In the genomic region with DNA sequence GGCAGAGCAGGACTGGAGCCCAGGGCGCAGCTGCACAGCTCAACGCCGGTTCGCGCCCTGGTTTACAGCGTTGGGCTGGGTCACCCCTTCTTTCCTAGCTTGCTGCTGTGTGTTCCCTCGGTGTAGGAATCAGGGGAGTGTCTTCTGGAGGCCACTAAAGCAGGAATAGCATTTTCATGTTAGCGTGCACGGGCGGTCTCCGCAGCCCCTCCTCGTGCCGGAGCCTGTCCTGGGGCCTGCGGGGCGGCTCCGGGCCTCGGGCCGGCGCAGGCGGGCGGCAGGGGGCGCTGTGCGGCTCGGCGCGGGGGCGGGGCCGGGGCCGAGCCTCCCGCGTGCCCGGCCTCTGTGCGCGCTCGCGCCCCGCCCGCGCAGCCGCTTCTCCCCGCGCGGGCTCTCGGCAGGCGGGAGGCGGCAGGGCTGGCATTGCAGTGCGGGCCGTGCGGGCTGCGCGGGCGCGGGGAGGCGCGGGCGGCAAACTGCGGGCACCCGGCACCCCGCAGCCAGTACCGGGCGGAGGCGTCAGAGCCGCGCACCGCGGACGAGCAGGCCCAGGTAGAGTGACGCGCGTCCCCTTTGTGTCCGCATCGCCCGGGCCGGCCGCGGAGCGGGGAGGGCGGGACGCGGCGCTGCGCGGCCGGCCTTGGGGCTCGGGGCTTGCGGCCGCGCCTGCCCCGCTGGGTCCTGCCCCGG, we compare ENCODE assay signal across 8 cellular contexts. TPM values are rescaled to one million over a fixed set of nuclear protein-coding genes. Genes with fewer than 3 reads are reported as not detected.
DNase-seq lines count a peak whose midpoint lies in the region; ATAC-seq, FAIRE-seq and TF ChIP-seq lines count a peak whose summit lies in the region.

A gene with protein sequence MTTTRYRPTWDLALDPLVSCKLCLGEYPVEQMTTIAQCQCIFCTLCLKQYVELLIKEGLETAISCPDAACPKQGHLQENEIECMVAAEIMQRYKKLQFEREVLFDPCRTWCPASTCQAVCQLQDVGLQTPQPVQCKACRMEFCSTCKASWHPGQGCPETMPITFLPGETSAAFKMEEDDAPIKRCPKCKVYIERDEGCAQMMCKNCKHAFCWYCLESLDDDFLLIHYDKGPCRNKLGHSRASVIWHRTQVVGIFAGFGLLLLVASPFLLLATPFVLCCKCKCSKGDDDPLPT (plus strand): TSS at position 342 of the 690 bp plus-strand sequence. CDS start 79,515 bp downstream, outside the sequence.

- ATAC-seq in GM21390 (IDR thresholded peaks at IDR 0.05; ENCODE audit: unreplicated experiment) (peak; percentile 84), SK-N-SH treated with all-trans-retinoic acid at 6 μM for 48 hours (peak; percentile 65), heart left ventricle (peak; percentile 51 to 86 (median 74))
- peak; percentile 74 for ATAC-seq in activated naive CD8-positive, alpha-beta T cell treated with anti-CD3 and anti-CD28 coated beads, Interleukin-2, amount 10 ng/mL, durations not matched to agents 7 days and 5 days (ENCODE audit: low read depth)

- FAIRE-seq in D721Med (lab: Jason Lieb, UNC), result no peak

- peak; percentile 77 for DNase-seq in D721Med (ENCODE audit: insufficient read length, low spot score)
- DNase-seq in activated naive CD8-positive, alpha-beta T cell treated with anti-CD3 and anti-CD28 coated beads, Interleukin-2, amount 10 ng/mL, durations not matched to agents 7 days and 5 days, result peak; percentile 95
- DNase-seq in heart left ventricle, result peak; percentile 55 to 88 (median 70)
- peak; percentile 75 for DNase-seq in progenitor cell of endocrine pancreas (ENCODE audit: low spot score, unreplicated experiment)

- peaks cover 48% of the 10 kb centered on the region for H3K36me3 Mint-ChIP-seq in activated naive CD8-positive, alpha-beta T cell treated with anti-CD3 and anti-CD28 coated beads, Interleukin-2, amount 10 ng/mL, durations not matched to agents 7 days and 5 days
- peaks cover 3% of the 10 kb centered on the region for H3K36me3 Mint-ChIP-seq in progenitor cell of endocrine pancreas (ENCODE audit: insufficient read depth)

- H3K27me3 ChIP-seq in HUES64 (ENCODE audit: insufficient read depth, low read length), result peaks cover 19% of the 10 kb centered on the region
- H3K27me3 ChIP-seq in heart left ventricle, result no peaks in the 10 kb centered on the region

- 2% methylated on average over 90 of the region's 90 CpGs for WGBS in HUES64
- WGBS in heart left ventricle, 4 donors, result 4 to 9% (median 6%) methylated on average over 24 to 90 of the region's 90 CpGs
- 4% methylated on average over 89 of the region's 90 CpGs for WGBS in urinary bladder

- H3K4me1 ChIP-seq in HUES64 (ENCODE audit: insufficient read depth, low read length) (peaks cover 11% of the 10 kb centered on the region), heart left ventricle (peaks cover 13 to 43% (median 34%) of the 10 kb centered on the region in 12 donors), urinary bladder (ENCODE audit: insufficient read depth) (peaks cover 2% of the 10 kb centered on the region)

- peak within 1 kb of the TSS; percentile 81 for H3K9ac ChIP-seq in HUES64 (ENCODE audit: low read depth, low read length)

- intact Hi-C loops in heart left ventricle (cut with DNase I), result loop anchor here (1.0 to 10.0 kb wide), 10 partner anchors 48 to 125 kb away; no protein-coding TSS in a partner anchor

- peak within 1 kb of the TSS; percentile 88 for H3K4me3 Mint-ChIP-seq in activated naive CD8-positive, alpha-beta T cell treated with anti-CD3 and anti-CD28 coated beads, Interleukin-2, amount 10 ng/mL, durations not matched to agents 7 days and 5 days
- peak within 1 kb of the TSS; percentile 73 for H3K4me3 Mint-ChIP-seq in progenitor cell of endocrine pancreas (ENCODE audit: low read depth)

- H3K4me1 Mint-ChIP-seq in activated naive CD8-positive, alpha-beta T cell treated with anti-CD3 and anti-CD28 coated beads, Interleukin-2, amount 10 ng/mL, durations not matched to agents 7 days and 5 days, result peaks cover 67% of the 10 kb centered on the region
- H3K4me1 Mint-ChIP-seq in progenitor cell of endocrine pancreas (ENCODE audit: low read depth), result peaks cover 25% of the 10 kb centered on the region

- peak within 1 kb of the TSS; percentile 67 for H3K4me3 ChIP-seq in HUES64 (ENCODE audit: low read length)
- peak within 1 kb of the TSS; percentile 63 to 97 (median 76) for H3K4me3 ChIP-seq in heart left ventricle
- peak within 1 kb of the TSS; percentile 90 for H3K4me3 ChIP-seq in urinary bladder (ENCODE audit: low read depth, low read length)

- H3K9me3 ChIP-seq in HUES64 (ENCODE audit: insufficient read depth, low read depth, low read length), result no peaks in the 10 kb centered on the region
- no peaks in the 10 kb centered on the region for H3K9me3 ChIP-seq in heart left ventricle

- POLR2A ChIA-PET in activated naive CD8-positive, alpha-beta T cell treated with anti-CD3 and anti-CD28 coated beads, Interleukin-2, amount 10 ng/mL, durations not matched to agents 7 days and 5 days (lab: Charles Lee), result interaction anchor here (0.7 to 10.3 kb wide), 12 partner anchors 10 to 97 kb away, joined by 3 to 180 read pairs (median 9); a partner anchor contains a TSS

- no peak within 1 kb of the TSS for H3K27ac ChIP-seq in HUES64 (ENCODE audit: low read depth, low read length)
- H3K27ac ChIP-seq in heart left ventricle, result peak within 1 kb of the TSS; percentile 52 to 90 (median 74)
- H3K27ac ChIP-seq in urinary bladder (ENCODE audit: low read depth), result no peak within 1 kb of the TSS

- H3K27ac Mint-ChIP-seq in activated naive CD8-positive, alpha-beta T cell treated with anti-CD3 and anti-CD28 coated beads, Interleukin-2, amount 10 ng/mL, durations not matched to agents 7 days and 5 days, result peak within 1 kb of the TSS; percentile 91
- H3K27ac Mint-ChIP-seq in progenitor cell of endocrine pancreas, result peak within 1 kb of the TSS; percentile 74

- TF ChIP-seq CTCF in D721Med (IDR thresholded peaks at IDR 0.05; ENCODE audit: insufficient read depth, missing control alignments), result peak; percentile 40
- TF ChIP-seq CTCF in heart left ventricle (IDR thresholded peaks at IDR 0.05), result peak; percentile 27 to 64 (median 50)
- TF ChIP-seq CTCF in progenitor cell of endocrine pancreas (IDR thresholded peaks at IDR 0.05; ENCODE audit: unreplicated experiment), result peak; percentile 56

- H3K36me3 ChIP-seq in HUES64 (ENCODE audit: insufficient read depth, low read length) (no peaks in the 10 kb centered on the region), heart left ventricle (no peaks in the 10 kb centered on the region), urinary bladder (ENCODE audit: insufficient read depth) (no peaks in the 10 kb centered on the region)

- H3K27me3 Mint-ChIP-seq in activated naive CD8-positive, alpha-beta T cell treated with anti-CD3 and anti-CD28 coated beads, Interleukin-2, amount 10 ng/mL, durations not matched to agents 7 days and 5 days, result no peaks in the 10 kb centered on the region
- H3K27me3 Mint-ChIP-seq in progenitor cell of endocrine pancreas, result peaks cover 31% of the 10 kb centered on the region

- no peaks in the 10 kb centered on the region for H3K9me3 Mint-ChIP-seq in activated naive CD8-positive, alpha-beta T cell treated with anti-CD3 and anti-CD28 coated beads, Interleukin-2, amount 10 ng/mL, durations not matched to agents 7 days and 5 days
- no peaks in the 10 kb centered on the region for H3K9me3 Mint-ChIP-seq in progenitor cell of endocrine pancreas (ENCODE audit: low read depth)

- no peak for TF ChIP-seq POLR2A in heart left ventricle (IDR thresholded peaks at IDR 0.05)

TF ChIP-seq in SK-N-SH treated with all-trans-retinoic acid at 6 μM for 48 hours, 23 proteins besides CTCF, POLR2A, EP300 and RAD21:
- no peak for TF ChIP-seq TCF4 (CRISPR knock-in tag; IDR thresholded peaks at IDR 0.05; ENCODE audit: borderline replicate concordance)
- TF ChIP-seq RARB (CRISPR knock-in tag; IDR thresholded peaks at IDR 0.05), result no peak
- TF ChIP-seq CSDC2 (CRISPR knock-in tag; IDR thresholded peaks at IDR 0.05), result no peak
- no peak for TF ChIP-seq ESRRG (CRISPR knock-in tag; IDR thresholded peaks at IDR 0.05)
- peak; percentile 48; the same call in 1 of the 2 replicates for TF ChIP-seq ZFP3 (CRISPR knock-in tag; IDR thresholded peaks at IDR 0.05)
- TF ChIP-seq, protein P1, sequence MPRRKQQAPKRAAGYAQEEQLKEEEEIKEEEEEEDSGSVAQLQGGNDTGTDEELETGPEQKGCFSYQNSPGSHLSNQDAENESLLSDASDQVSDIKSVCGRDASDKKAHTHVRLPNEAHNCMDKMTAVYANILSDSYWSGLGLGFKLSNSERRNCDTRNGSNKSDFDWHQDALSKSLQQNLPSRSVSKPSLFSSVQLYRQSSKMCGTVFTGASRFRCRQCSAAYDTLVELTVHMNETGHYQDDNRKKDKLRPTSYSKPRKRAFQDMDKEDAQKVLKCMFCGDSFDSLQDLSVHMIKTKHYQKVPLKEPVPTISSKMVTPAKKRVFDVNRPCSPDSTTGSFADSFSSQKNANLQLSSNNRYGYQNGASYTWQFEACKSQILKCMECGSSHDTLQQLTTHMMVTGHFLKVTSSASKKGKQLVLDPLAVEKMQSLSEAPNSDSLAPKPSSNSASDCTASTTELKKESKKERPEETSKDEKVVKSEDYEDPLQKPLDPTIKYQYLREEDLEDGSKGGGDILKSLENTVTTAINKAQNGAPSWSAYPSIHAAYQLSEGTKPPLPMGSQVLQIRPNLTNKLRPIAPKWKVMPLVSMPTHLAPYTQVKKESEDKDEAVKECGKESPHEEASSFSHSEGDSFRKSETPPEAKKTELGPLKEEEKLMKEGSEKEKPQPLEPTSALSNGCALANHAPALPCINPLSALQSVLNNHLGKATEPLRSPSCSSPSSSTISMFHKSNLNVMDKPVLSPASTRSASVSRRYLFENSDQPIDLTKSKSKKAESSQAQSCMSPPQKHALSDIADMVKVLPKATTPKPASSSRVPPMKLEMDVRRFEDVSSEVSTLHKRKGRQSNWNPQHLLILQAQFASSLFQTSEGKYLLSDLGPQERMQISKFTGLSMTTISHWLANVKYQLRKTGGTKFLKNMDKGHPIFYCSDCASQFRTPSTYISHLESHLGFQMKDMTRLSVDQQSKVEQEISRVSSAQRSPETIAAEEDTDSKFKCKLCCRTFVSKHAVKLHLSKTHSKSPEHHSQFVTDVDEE (CRISPR knock-in tag; IDR thresholded peaks at IDR 0.05), result no peak
- TF ChIP-seq ARNTL (CRISPR knock-in tag; IDR thresholded peaks at IDR 0.05; ENCODE audit: borderline replicate concordance, low read depth), result no peak
- TF ChIP-seq BACH2 (CRISPR knock-in tag; IDR thresholded peaks at IDR 0.05; ENCODE audit: borderline replicate concordance), result no peak
- TF ChIP-seq SNAI2 (CRISPR knock-in tag; IDR thresholded peaks at IDR 0.05), result no peak

RNA-seq across cellular contexts. Expression of the gene that starts here (rescaled TPM):
- 11.9 TPM for polyA plus RNA-seq in HUES64 (2013, experiment 1 of 2)
- 15.7 TPM for polyA plus RNA-seq in HUES64 (2013, experiment 2 of 2)
- 10 to 100 TPM; 78.7 to 91.1 TPM for total RNA-seq in activated naive CD8-positive, alpha-beta T cell treated with anti-CD3 and anti-CD28 coated beads, Interleukin-2, amount 10 ng/mL, durations not matched to agents 7 days and 5 days
- total RNA-seq in heart left ventricle (10 to 100 TPM; 10.3 to 27.2 (median 14.9) TPM), progenitor cell of endocrine pancreas (39.9 and 40.2 TPM in 2 replicates), urinary bladder (28.5 TPM)
- polyA plus RNA-seq in heart left ventricle (1 to 10 TPM; 3.5 to 6.4 TPM), urinary bladder (4.3 TPM)

Comparison
In these comparisons a context has a peak if more than half of its experiments do, and no peak if none do; other contexts are left out.
1. H3K27ac ChIP-seq: peak in heart left ventricle (12 of 12); none in HUES64 (single experiment) and urinary bladder (single experiment).
2. Peak in every context shown above with its lines, with median percentiles within 50 percentile points of each other: DNase-seq, CTCF ChIP-seq, ATAC-seq and H3K4me3 ChIP-seq.